Comparison of ENCODE assay signal across 8 cellular contexts in the genomic region with DNA sequence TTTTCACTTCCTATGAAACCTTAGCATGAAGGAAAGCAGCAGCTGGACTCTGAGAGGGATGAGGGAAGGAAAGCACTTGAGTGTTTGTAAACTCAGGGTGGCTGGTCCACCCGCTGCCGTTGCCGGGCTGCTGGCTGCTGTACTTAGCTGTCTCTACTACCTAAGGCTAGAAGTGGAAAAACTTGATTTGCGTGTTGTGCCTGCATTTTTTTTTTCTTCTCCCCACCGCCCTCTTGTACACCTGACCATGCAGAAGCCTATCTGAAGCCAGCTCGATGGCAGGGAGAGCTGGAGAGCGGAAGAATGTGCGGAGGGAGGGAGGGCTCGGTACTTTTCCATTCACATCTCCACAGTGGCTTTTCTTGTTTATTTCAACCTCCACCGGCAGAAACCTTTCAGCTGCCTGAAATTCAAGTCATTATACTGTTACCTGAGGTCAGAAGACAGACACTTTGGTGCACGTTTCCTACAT. TPM values are rescaled to one million over a fixed set of nuclear protein-coding genes. Genes with fewer than 3 reads are reported as not detected.
DNase-seq lines count a peak whose midpoint lies in the region; ATAC-seq and TF ChIP-seq lines count a peak whose summit lies in the region.

No MANE protein-coding gene starts in this region.

- no peaks in the 10 kb centered on the region for H3K36me3 Mint-ChIP-seq in activated CD4-positive, alpha-beta T cell treated with anti-CD3 and anti-CD28 coated beads for 36 hours (ENCODE audit: low read depth)
- H3K36me3 Mint-ChIP-seq in activated B cell treated with CpG ODN at 0.5 μM for 24 hours (ENCODE audit: low read depth), result peaks cover 3% of the 10 kb centered on the region

- ATAC-seq in activated CD4-positive, alpha-beta T cell treated with anti-CD3 and anti-CD28 coated beads for 36 hours, result no peak
- ATAC-seq in activated B cell treated with CpG ODN at 0.5 μM for 24 hours (ENCODE audit: low read depth), result no peak
- ATAC-seq in GM18498 (IDR thresholded peaks at IDR 0.05; ENCODE audit: unreplicated experiment), result no peak

- H3K9me3 ChIP-seq in stomach smooth muscle (ENCODE audit: control insufficient read depth in 2 of 2, low read length in 2 of 2) (no peaks in the 10 kb centered on the region), ascending aorta (no peaks in the 10 kb centered on the region)

- H3K36me3 ChIP-seq in stomach smooth muscle (ENCODE audit: control insufficient read depth in 2 of 2, insufficient read depth in 2 of 2, low read length in 2 of 2) (no peaks in the 10 kb centered on the region), ascending aorta (no peaks in the 10 kb centered on the region)

- no peaks in the 10 kb centered on the region for H3K27me3 ChIP-seq in stomach smooth muscle (ENCODE audit: control insufficient read depth in 1 of 2, insufficient read depth in 2 of 2, low read length in 2 of 2)
- H3K27me3 ChIP-seq in ascending aorta, result no peaks in the 10 kb centered on the region

- peaks cover 56% of the 10 kb centered on the region for H3K4me1 Mint-ChIP-seq in activated CD4-positive, alpha-beta T cell treated with anti-CD3 and anti-CD28 coated beads for 36 hours
- peaks cover 59% of the 10 kb centered on the region for H3K4me1 Mint-ChIP-seq in activated B cell treated with CpG ODN at 0.5 μM for 24 hours

- no peaks in the 10 kb centered on the region for H3K9me3 Mint-ChIP-seq in activated CD4-positive, alpha-beta T cell treated with anti-CD3 and anti-CD28 coated beads for 36 hours (ENCODE audit: low read depth)
- H3K9me3 Mint-ChIP-seq in activated B cell treated with CpG ODN at 0.5 μM for 24 hours, result no peaks in the 10 kb centered on the region

- CTCF ChIA-PET in activated CD4-positive, alpha-beta T cell treated with anti-CD3 and anti-CD28 coated beads for 36 hours (lab: Charles Lee), result interaction anchor here (0.6 to 5.9 kb wide), 12 partner anchors 10 to 1570 kb away, joined by 3 to 56 read pairs (median 4); no protein-coding TSS in a partner anchor
- CTCF ChIA-PET in activated B cell treated with CpG ODN at 0.5 μM for 24 hours (lab: Charles Lee), result interaction anchor here (0.7 to 3.7 kb wide), 10 partner anchors 11 to 1205 kb away, joined by 3 to 32 read pairs (median 3); a partner anchor contains a TSS

- peak overlapping the region; percentile 66 to 69 for H3K9ac ChIP-seq in stomach smooth muscle (ENCODE audit: low read length in 2 of 2)

- H3K4me3 ChIP-seq in stomach smooth muscle (ENCODE audit: low read length in 2 of 2) (peak overlapping the region; percentile 66 to 72), ascending aorta (no peak overlapping the region)

- H3K4me3 Mint-ChIP-seq in activated CD4-positive, alpha-beta T cell treated with anti-CD3 and anti-CD28 coated beads for 36 hours, result no peak overlapping the region
- peak overlapping the region; percentile 75 for H3K4me3 Mint-ChIP-seq in activated B cell treated with CpG ODN at 0.5 μM for 24 hours

- POLR2A ChIA-PET in activated CD4-positive, alpha-beta T cell treated with anti-CD3 and anti-CD28 coated beads for 36 hours (lab: Charles Lee), result no interaction called here
- POLR2A ChIA-PET in activated B cell treated with CpG ODN at 0.5 μM for 24 hours (lab: Charles Lee), result interaction anchor here (0.6 to 8.4 kb wide), 17 partner anchors 9 to 1003 kb away, joined by 3 to 94 read pairs (median 4); a partner anchor contains a TSS

- no peak for TF ChIP-seq CTCF in activated B cell treated with CpG ODN at 0.5 μM for 24 hours (IDR thresholded peaks at IDR 0.05)
- TF ChIP-seq CTCF in ascending aorta (IDR thresholded peaks at IDR 0.05), result no peak

- no peak for DNase-seq in activated CD4-positive, alpha-beta T cell treated with anti-CD3 and anti-CD28 coated beads for 36 hours
- DNase-seq in activated CD4-positive, alpha-beta T cell treated with anti-CD3 and anti-CD28 coated beads, Interleukin-2, amount 50 U/mL, for 4 hours, result no peak
- DNase-seq in activated B cell treated with CpG ODN at 0.5 μM for 24 hours, result no peak
- peak; percentile 75 for DNase-seq in iPS-NIHi11 (ENCODE audit: low spot score)
- no peak for DNase-seq in activated naive CD4-positive, alpha-beta T cell (lab: John Stamatoyannopoulos, UW)
- DNase-seq in ascending aorta (ENCODE audit: low spot score in 2 of 2), result no peak

- H3K27ac Mint-ChIP-seq in activated CD4-positive, alpha-beta T cell treated with anti-CD3 and anti-CD28 coated beads for 36 hours, result peak overlapping the region; percentile 2
- peak overlapping the region; percentile 78 for H3K27ac Mint-ChIP-seq in activated B cell treated with CpG ODN at 0.5 μM for 24 hours

- H3K4me1 ChIP-seq in stomach smooth muscle (ENCODE audit: control insufficient read depth, insufficient read depth, low read length) (peaks cover 33% of the 10 kb centered on the region), ascending aorta (peaks cover 7 to 9% of the 10 kb centered on the region in 2 donors)

- H3K27me3 Mint-ChIP-seq in activated CD4-positive, alpha-beta T cell treated with anti-CD3 and anti-CD28 coated beads for 36 hours, result peaks cover 2% of the 10 kb centered on the region
- no peaks in the 10 kb centered on the region for H3K27me3 Mint-ChIP-seq in activated B cell treated with CpG ODN at 0.5 μM for 24 hours

- intact Hi-C loops in activated CD4-positive, alpha-beta T cell treated with anti-CD3 and anti-CD28 coated beads for 36 hours (cut with DNase I, micrococcal nuclease), result no loop called here
- intact Hi-C loops in activated B cell treated with CpG ODN at 0.5 μM for 24 hours (cut with micrococcal nuclease), result no loop called here
- intact Hi-C loops in ascending aorta (cut with DNase I), result no loop called here

- H3K27ac ChIP-seq in stomach smooth muscle (ENCODE audit: low read length) (peak overlapping the region; percentile 80), ascending aorta (no peak overlapping the region)

RNA-seq across cellular contexts. Expression of a gene that starts 4.8 kb away (rescaled TPM):
- total RNA-seq in activated CD4-positive, alpha-beta T cell treated with anti-CD3 and anti-CD28 coated beads for 36 hours, result 10 to 100 TPM; 42.9 to 52.8 TPM
- total RNA-seq in activated B cell treated with CpG ODN at 0.5 μM for 24 hours (100 and 112 TPM in 2 replicates), ascending aorta (97.9 TPM)

RNA-seq across cellular contexts. Expression of a gene that starts 47.7 kb away (rescaled TPM):
- not detected for total RNA-seq in activated CD4-positive, alpha-beta T cell treated with anti-CD3 and anti-CD28 coated beads for 36 hours
- total RNA-seq in activated B cell treated with CpG ODN at 0.5 μM for 24 hours (not detected in 2 replicates), ascending aorta (not detected)

Comparison
In these comparisons a context has a peak if more than half of its experiments do, and no peak if none do; other contexts are left out.
1. H3K4me3 ChIP-seq: peak in stomach smooth muscle (2 of 2); none in ascending aorta (0 of 2).